1 cellular context compared by ENCODE assay signal in genomic region chr10:50336140-50336539, GRCh38.
TF ChIP-seq lines count a peak whose summit lies in the region.

No MANE protein-coding gene starts in this region.

TF ChIP-seq in K562, 482 proteins besides CTCF, POLR2A, EP300 and RAD21 (continued from another document and continues in another):
- no peak for TF ChIP-seq PURB (CRISPR knock-in tag; IDR thresholded peaks at IDR 0.05; ENCODE audit: low read depth)
- TF ChIP-seq, protein P1, sequence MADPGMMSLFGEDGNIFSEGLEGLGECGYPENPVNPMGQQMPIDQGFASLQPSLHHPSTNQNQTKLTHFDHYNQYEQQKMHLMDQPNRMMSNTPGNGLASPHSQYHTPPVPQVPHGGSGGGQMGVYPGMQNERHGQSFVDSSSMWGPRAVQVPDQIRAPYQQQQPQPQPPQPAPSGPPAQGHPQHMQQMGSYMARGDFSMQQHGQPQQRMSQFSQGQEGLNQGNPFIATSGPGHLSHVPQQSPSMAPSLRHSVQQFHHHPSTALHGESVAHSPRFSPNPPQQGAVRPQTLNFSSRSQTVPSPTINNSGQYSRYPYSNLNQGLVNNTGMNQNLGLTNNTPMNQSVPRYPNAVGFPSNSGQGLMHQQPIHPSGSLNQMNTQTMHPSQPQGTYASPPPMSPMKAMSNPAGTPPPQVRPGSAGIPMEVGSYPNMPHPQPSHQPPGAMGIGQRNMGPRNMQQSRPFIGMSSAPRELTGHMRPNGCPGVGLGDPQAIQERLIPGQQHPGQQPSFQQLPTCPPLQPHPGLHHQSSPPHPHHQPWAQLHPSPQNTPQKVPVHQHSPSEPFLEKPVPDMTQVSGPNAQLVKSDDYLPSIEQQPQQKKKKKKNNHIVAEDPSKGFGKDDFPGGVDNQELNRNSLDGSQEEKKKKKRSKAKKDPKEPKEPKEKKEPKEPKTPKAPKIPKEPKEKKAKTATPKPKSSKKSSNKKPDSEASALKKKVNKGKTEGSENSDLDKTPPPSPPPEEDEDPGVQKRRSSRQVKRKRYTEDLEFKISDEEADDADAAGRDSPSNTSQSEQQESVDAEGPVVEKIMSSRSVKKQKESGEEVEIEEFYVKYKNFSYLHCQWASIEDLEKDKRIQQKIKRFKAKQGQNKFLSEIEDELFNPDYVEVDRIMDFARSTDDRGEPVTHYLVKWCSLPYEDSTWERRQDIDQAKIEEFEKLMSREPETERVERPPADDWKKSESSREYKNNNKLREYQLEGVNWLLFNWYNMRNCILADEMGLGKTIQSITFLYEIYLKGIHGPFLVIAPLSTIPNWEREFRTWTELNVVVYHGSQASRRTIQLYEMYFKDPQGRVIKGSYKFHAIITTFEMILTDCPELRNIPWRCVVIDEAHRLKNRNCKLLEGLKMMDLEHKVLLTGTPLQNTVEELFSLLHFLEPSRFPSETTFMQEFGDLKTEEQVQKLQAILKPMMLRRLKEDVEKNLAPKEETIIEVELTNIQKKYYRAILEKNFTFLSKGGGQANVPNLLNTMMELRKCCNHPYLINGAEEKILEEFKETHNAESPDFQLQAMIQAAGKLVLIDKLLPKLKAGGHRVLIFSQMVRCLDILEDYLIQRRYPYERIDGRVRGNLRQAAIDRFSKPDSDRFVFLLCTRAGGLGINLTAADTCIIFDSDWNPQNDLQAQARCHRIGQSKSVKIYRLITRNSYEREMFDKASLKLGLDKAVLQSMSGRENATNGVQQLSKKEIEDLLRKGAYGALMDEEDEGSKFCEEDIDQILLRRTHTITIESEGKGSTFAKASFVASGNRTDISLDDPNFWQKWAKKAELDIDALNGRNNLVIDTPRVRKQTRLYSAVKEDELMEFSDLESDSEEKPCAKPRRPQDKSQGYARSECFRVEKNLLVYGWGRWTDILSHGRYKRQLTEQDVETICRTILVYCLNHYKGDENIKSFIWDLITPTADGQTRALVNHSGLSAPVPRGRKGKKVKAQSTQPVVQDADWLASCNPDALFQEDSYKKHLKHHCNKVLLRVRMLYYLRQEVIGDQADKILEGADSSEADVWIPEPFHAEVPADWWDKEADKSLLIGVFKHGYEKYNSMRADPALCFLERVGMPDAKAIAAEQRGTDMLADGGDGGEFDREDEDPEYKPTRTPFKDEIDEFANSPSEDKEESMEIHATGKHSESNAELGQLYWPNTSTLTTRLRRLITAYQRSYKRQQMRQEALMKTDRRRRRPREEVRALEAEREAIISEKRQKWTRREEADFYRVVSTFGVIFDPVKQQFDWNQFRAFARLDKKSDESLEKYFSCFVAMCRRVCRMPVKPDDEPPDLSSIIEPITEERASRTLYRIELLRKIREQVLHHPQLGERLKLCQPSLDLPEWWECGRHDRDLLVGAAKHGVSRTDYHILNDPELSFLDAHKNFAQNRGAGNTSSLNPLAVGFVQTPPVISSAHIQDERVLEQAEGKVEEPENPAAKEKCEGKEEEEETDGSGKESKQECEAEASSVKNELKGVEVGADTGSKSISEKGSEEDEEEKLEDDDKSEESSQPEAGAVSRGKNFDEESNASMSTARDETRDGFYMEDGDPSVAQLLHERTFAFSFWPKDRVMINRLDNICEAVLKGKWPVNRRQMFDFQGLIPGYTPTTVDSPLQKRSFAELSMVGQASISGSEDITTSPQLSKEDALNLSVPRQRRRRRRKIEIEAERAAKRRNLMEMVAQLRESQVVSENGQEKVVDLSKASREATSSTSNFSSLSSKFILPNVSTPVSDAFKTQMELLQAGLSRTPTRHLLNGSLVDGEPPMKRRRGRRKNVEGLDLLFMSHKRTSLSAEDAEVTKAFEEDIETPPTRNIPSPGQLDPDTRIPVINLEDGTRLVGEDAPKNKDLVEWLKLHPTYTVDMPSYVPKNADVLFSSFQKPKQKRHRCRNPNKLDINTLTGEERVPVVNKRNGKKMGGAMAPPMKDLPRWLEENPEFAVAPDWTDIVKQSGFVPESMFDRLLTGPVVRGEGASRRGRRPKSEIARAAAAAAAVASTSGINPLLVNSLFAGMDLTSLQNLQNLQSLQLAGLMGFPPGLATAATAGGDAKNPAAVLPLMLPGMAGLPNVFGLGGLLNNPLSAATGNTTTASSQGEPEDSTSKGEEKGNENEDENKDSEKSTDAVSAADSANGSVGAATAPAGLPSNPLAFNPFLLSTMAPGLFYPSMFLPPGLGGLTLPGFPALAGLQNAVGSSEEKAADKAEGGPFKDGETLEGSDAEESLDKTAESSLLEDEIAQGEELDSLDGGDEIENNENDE (IDR thresholded peaks at IDR 0.05; ENCODE audit: low read depth, low read length): no peak
- TF ChIP-seq PTBP1 (IDR thresholded peaks at IDR 0.05; ENCODE audit: low read depth, low read length): no peak
- no peak for TF ChIP-seq ZNF239 (CRISPR knock-in tag; IDR thresholded peaks at IDR 0.05)
- TF ChIP-seq ZNF766 (CRISPR knock-in tag; conservative IDR thresholded peaks at IDR 0.05): peak; percentile 51; the same call in 1 of the 2 replicates
- TF ChIP-seq, protein P2, sequence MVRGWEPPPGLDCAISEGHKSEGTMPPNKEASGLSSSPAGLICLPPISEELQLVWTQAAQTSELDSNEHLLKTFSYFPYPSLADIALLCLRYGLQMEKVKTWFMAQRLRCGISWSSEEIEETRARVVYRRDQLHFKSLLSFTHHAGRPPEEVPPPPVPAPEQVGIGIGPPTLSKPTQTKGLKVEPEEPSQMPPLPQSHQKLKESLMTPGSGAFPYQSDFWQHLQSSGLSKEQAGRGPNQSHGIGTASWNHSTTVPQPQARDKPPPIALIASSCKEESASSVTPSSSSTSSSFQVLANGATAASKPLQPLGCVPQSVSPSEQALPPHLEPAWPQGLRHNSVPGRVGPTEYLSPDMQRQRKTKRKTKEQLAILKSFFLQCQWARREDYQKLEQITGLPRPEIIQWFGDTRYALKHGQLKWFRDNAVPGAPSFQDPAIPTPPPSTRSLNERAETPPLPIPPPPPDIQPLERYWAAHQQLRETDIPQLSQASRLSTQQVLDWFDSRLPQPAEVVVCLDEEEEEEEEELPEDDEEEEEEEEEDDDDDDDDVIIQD (CRISPR knock-in tag; IDR thresholded peaks at IDR 0.05): no peak
- 0 out of 2 replicates have a peak, but pooled peaks have one; percentile 45 for TF ChIP-seq HDGF (IDR thresholded peaks at IDR 0.05)
- no peak for TF ChIP-seq HMGXB4 (CRISPR knock-in tag; IDR thresholded peaks at IDR 0.05)
- TF ChIP-seq NR1H2 (CRISPR knock-in tag; IDR thresholded peaks at IDR 0.05): no peak
- no peak for TF ChIP-seq FOXA3 (CRISPR knock-in tag; conservative IDR thresholded peaks at IDR 0.05 in 1 of 2, IDR thresholded peaks at IDR 0.05 in 1 of 2)
- no peak for TF ChIP-seq SAFB2 (IDR thresholded peaks at IDR 0.05; ENCODE audit: borderline replicate concordance, low read depth, low read length, severe bottlenecking)
- TF ChIP-seq SRSF7 (optimal IDR thresholded peaks at IDR 0.05; ENCODE audit: low read depth, low read length): no peak
- TF ChIP-seq PCBP2 (IDR thresholded peaks at IDR 0.05; ENCODE audit: low read depth, low read length, poor library complexity, severe bottlenecking): no peak
- no peak for TF ChIP-seq FOXK2 (conservative IDR thresholded peaks at IDR 0.05 in 1 of 2, IDR thresholded peaks at IDR 0.05 in 1 of 2; ENCODE audit: low read depth in 2 of 2)
- no peak for TF ChIP-seq ZNF354B (CRISPR knock-in tag; IDR thresholded peaks at IDR 0.05)
- TF ChIP-seq PHTF2 (CRISPR knock-in tag; IDR thresholded peaks at IDR 0.05): no peak
- no peak; the same call in 1 of the 2 replicates for TF ChIP-seq SUPT5H (IDR thresholded peaks at IDR 0.05)
- no peak for TF ChIP-seq ZNF347 (CRISPR knock-in tag; IDR thresholded peaks at IDR 0.05; ENCODE audit: low read depth)
- no peak for TF ChIP-seq TAF15 (IDR thresholded peaks at IDR 0.05; ENCODE audit: low read depth, low read length)
- TF ChIP-seq POU5F1 (IDR thresholded peaks at IDR 0.05; ENCODE audit: borderline replicate concordance, low read depth, low read length, partially characterized antibody): no peak
- 0 out of 2 replicates have a peak, but pooled peaks have one; percentile 30 for TF ChIP-seq KLF13 (tag; IDR thresholded peaks at IDR 0.05; ENCODE audit: borderline replicate concordance, low read depth)
- TF ChIP-seq, protein P3, sequence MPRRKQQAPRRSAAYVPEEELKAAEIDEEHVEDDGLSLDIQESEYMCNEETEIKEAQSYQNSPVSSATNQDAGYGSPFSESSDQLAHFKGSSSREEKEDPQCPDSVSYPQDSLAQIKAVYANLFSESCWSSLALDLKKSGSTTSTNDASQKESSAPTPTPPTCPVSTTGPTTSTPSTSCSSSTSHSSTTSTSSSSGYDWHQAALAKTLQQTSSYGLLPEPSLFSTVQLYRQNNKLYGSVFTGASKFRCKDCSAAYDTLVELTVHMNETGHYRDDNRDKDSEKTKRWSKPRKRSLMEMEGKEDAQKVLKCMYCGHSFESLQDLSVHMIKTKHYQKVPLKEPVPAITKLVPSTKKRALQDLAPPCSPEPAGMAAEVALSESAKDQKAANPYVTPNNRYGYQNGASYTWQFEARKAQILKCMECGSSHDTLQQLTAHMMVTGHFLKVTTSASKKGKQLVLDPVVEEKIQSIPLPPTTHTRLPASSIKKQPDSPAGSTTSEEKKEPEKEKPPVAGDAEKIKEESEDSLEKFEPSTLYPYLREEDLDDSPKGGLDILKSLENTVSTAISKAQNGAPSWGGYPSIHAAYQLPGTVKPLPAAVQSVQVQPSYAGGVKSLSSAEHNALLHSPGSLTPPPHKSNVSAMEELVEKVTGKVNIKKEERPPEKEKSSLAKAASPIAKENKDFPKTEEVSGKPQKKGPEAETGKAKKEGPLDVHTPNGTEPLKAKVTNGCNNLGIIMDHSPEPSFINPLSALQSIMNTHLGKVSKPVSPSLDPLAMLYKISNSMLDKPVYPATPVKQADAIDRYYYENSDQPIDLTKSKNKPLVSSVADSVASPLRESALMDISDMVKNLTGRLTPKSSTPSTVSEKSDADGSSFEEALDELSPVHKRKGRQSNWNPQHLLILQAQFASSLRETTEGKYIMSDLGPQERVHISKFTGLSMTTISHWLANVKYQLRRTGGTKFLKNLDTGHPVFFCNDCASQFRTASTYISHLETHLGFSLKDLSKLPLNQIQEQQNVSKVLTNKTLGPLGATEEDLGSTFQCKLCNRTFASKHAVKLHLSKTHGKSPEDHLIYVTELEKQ (CRISPR knock-in tag; IDR thresholded peaks at IDR 0.05): no peak
- no peak for TF ChIP-seq ATF1 (CRISPR knock-in tag; IDR thresholded peaks at IDR 0.05)
- no peak for TF ChIP-seq ATF1 (tag; IDR thresholded peaks at IDR 0.05)
- TF ChIP-seq SMAD2 (IDR thresholded peaks at IDR 0.05; ENCODE audit: low read depth, low read length): no peak
- TF ChIP-seq, protein P4, sequence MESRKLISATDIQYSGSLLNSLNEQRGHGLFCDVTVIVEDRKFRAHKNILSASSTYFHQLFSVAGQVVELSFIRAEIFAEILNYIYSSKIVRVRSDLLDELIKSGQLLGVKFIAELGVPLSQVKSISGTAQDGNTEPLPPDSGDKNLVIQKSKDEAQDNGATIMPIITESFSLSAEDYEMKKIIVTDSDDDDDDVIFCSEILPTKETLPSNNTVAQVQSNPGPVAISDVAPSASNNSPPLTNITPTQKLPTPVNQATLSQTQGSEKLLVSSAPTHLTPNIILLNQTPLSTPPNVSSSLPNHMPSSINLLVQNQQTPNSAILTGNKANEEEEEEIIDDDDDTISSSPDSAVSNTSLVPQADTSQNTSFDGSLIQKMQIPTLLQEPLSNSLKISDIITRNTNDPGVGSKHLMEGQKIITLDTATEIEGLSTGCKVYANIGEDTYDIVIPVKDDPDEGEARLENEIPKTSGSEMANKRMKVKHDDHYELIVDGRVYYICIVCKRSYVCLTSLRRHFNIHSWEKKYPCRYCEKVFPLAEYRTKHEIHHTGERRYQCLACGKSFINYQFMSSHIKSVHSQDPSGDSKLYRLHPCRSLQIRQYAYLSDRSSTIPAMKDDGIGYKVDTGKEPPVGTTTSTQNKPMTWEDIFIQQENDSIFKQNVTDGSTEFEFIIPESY (CRISPR knock-in tag; IDR thresholded peaks at IDR 0.05): no peak
- no peak for TF ChIP-seq NUFIP1 (IDR thresholded peaks at IDR 0.05; ENCODE audit: partially characterized antibody)
- peak; percentile 94 for TF ChIP-seq BHLHE40 (IDR thresholded peaks at IDR 0.05; ENCODE audit: low read length)
- 0 out of 2 replicates have a peak, but pooled peaks have one; percentile 24 for TF ChIP-seq DPF2 (IDR thresholded peaks at IDR 0.05)
- TF ChIP-seq ZKSCAN8 (CRISPR knock-in tag; IDR thresholded peaks at IDR 0.05): no peak
- TF ChIP-seq RFX1 (IDR thresholded peaks at IDR 0.05): no peak
- no peak for TF ChIP-seq ZNF280A (IDR thresholded peaks at IDR 0.05; ENCODE audit: low read depth, partially characterized antibody)
- TF ChIP-seq KAT2B (IDR thresholded peaks at IDR 0.05; ENCODE audit: low read depth, low read length): no peak
- TF ChIP-seq NBN (IDR thresholded peaks at IDR 0.05; ENCODE audit: low read depth): peak; percentile 32; the same call in 1 of the 2 replicates
- no peak for TF ChIP-seq SMAD1 (IDR thresholded peaks at IDR 0.05; ENCODE audit: low read depth, low read length, partially characterized antibody)
- no peak for TF ChIP-seq NFE2 (IDR thresholded peaks at IDR 0.05; ENCODE audit: low read depth)
- no peak for TF ChIP-seq MAX (CRISPR knock-in tag; IDR thresholded peaks at IDR 0.05)
- peak; percentile 30 for TF ChIP-seq FOSL1 (tag; conservative IDR thresholded peaks at IDR 0.05)
